Comparison of ENCODE assay signal across 1 cellular context in genomic region chr10:131819241-131820072, GRCh38.
TF ChIP-seq lines count a peak whose summit lies in the region.

No MANE protein-coding gene starts in this region.

TF ChIP-seq in liver, 16 proteins besides CTCF, POLR2A, EP300 and RAD21 (continued from another document):
- TF ChIP-seq, protein P1, sequence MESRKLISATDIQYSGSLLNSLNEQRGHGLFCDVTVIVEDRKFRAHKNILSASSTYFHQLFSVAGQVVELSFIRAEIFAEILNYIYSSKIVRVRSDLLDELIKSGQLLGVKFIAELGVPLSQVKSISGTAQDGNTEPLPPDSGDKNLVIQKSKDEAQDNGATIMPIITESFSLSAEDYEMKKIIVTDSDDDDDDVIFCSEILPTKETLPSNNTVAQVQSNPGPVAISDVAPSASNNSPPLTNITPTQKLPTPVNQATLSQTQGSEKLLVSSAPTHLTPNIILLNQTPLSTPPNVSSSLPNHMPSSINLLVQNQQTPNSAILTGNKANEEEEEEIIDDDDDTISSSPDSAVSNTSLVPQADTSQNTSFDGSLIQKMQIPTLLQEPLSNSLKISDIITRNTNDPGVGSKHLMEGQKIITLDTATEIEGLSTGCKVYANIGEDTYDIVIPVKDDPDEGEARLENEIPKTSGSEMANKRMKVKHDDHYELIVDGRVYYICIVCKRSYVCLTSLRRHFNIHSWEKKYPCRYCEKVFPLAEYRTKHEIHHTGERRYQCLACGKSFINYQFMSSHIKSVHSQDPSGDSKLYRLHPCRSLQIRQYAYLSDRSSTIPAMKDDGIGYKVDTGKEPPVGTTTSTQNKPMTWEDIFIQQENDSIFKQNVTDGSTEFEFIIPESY (IDR thresholded peaks at IDR 0.05) = peak; percentile 95
- TF ChIP-seq REST (IDR thresholded peaks at IDR 0.05) (peak; percentile 71), RXRA (IDR thresholded peaks at IDR 0.05) (peak; percentile 99 to 100), JUND (IDR thresholded peaks at IDR 0.05) (peak; percentile 14 to 80), TAF1 (conservative IDR thresholded peaks at IDR 0.05) (no peak)
- TF ChIP-seq, protein P2, sequence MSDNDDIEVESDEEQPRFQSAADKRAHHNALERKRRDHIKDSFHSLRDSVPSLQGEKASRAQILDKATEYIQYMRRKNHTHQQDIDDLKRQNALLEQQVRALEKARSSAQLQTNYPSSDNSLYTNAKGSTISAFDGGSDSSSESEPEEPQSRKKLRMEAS (IDR thresholded peaks at IDR 0.05) = peak; percentile 94
TF ChIP-seq in liver: peak in this region for 12.
